Comparison of ENCODE assay signal across 3 cellular contexts in genomic region chr3:157147099-157147803, GRCh38.
TF ChIP-seq lines count a peak whose summit lies in the region.

No MANE protein-coding gene starts in this region.

TF ChIP-seq in A549, 52 proteins besides CTCF, POLR2A, EP300 and RAD21 (continues in another document):
- TF ChIP-seq REST (IDR thresholded peaks at IDR 0.05) (0 out of 2 replicates have a peak, but pooled peaks have one; percentile 30), TFCP2L1 (CRISPR knock-in tag; IDR thresholded peaks at IDR 0.05) (peak; percentile 97), HEYL (CRISPR knock-in tag; IDR thresholded peaks at IDR 0.05) (no peak), PBX3 (IDR thresholded peaks at IDR 0.05) (no peak), HOXA7 (CRISPR knock-in tag; IDR thresholded peaks at IDR 0.05) (peak; percentile 98), FOXS1 (CRISPR knock-in tag; IDR thresholded peaks at IDR 0.05) (no peak), HOXB5 (CRISPR knock-in tag; IDR thresholded peaks at IDR 0.05) (no peak), BHLHE40 (IDR thresholded peaks at IDR 0.05; ENCODE audit: low read depth, low read length) (no peak), ZC3H11A (IDR thresholded peaks at IDR 0.05) (no peak), ATOH8 (CRISPR knock-in tag; IDR thresholded peaks at IDR 0.05; ENCODE audit: low read depth) (peak; percentile 57; the same call in 1 of the 2 replicates), MAFK (IDR thresholded peaks at IDR 0.05; ENCODE audit: partially characterized antibody) (no peak), KDM1A (IDR thresholded peaks at IDR 0.05; ENCODE audit: low read depth) (no peak), RCOR1 (IDR thresholded peaks at IDR 0.05; ENCODE audit: low read depth, low read length) (no peak), HDAC2 (IDR thresholded peaks at IDR 0.05) (no peak), ESRRA (IDR thresholded peaks at IDR 0.05; ENCODE audit: borderline replicate concordance, low read length) (no peak), MAX (IDR thresholded peaks at IDR 0.05) (no peak), PHF8 (IDR thresholded peaks at IDR 0.05; ENCODE audit: borderline replicate concordance, low read depth) (no peak), ZSCAN20 (CRISPR knock-in tag; IDR thresholded peaks at IDR 0.05) (no peak), CHD2 (IDR thresholded peaks at IDR 0.05; ENCODE audit: low read length, partially characterized antibody) (no peak)

TF ChIP-seq in WTC11, 78 proteins besides CTCF, POLR2A, EP300 and RAD21 (continues in another document):
- TF ChIP-seq ZNF263 (CRISPR knock-in tag; IDR thresholded peaks at IDR 0.05; ENCODE audit: low read depth), result no peak
- TF ChIP-seq ZNF671 (CRISPR knock-in tag; IDR thresholded peaks at IDR 0.05), result peak; percentile 82
- TF ChIP-seq TEAD4 (CRISPR knock-in tag; IDR thresholded peaks at IDR 0.05), result no peak
- no peak for TF ChIP-seq ATF6 (CRISPR knock-in tag; IDR thresholded peaks at IDR 0.05)
- TF ChIP-seq ARID4B (CRISPR knock-in tag; IDR thresholded peaks at IDR 0.05; ENCODE audit: borderline replicate concordance), result no peak
- TF ChIP-seq PRRX2 (CRISPR knock-in tag; IDR thresholded peaks at IDR 0.05), result peak; percentile 75; the same call in 1 of the 2 replicates
- peak; percentile 65; the same call in 1 of the 2 replicates for TF ChIP-seq ZNF425 (CRISPR knock-in tag; conservative IDR thresholded peaks at IDR 0.05)
- TF ChIP-seq GRHL2 (CRISPR knock-in tag; IDR thresholded peaks at IDR 0.05; ENCODE audit: insufficient replicate concordance, severe bottlenecking), result no peak
- TF ChIP-seq MLX (CRISPR knock-in tag; IDR thresholded peaks at IDR 0.05), result no peak

TF ChIP-seq in HepG2, 621 proteins besides CTCF, POLR2A, EP300 and RAD21:
- TF ChIP-seq ZNF20 (CRISPR knock-in tag; IDR thresholded peaks at IDR 0.05), result no peak
- no peak for TF ChIP-seq ZNF446 (CRISPR knock-in tag; IDR thresholded peaks at IDR 0.05)
- no peak for TF ChIP-seq RCOR2 (CRISPR knock-in tag; IDR thresholded peaks at IDR 0.05)
- no peak for TF ChIP-seq ZNF180 (CRISPR knock-in tag; IDR thresholded peaks at IDR 0.05; ENCODE audit: borderline replicate concordance, low read depth)
- no peak for TF ChIP-seq ZFP36L2 (CRISPR knock-in tag; IDR thresholded peaks at IDR 0.05)
- no peak for TF ChIP-seq ZNF382 (CRISPR knock-in tag; IDR thresholded peaks at IDR 0.05; ENCODE audit: borderline replicate concordance)
- no peak for TF ChIP-seq FUBP1 (CRISPR knock-in tag; IDR thresholded peaks at IDR 0.05; ENCODE audit: borderline replicate concordance)
- no peak for TF ChIP-seq ZFP62 (CRISPR knock-in tag; IDR thresholded peaks at IDR 0.05)
- no peak for TF ChIP-seq SCMH1 (CRISPR knock-in tag; IDR thresholded peaks at IDR 0.05; ENCODE audit: borderline replicate concordance)
- no peak for TF ChIP-seq ZNF614 (CRISPR knock-in tag; IDR thresholded peaks at IDR 0.05; ENCODE audit: borderline replicate concordance)
- TF ChIP-seq RBFOX2 (IDR thresholded peaks at IDR 0.05; ENCODE audit: low read depth, low read length), result peak; percentile 13; the same call in 1 of the 2 replicates
- no peak for TF ChIP-seq THAP7 (CRISPR knock-in tag; IDR thresholded peaks at IDR 0.05)
- TF ChIP-seq POLR2AphosphoS2 (IDR thresholded peaks at IDR 0.05; ENCODE audit: low read depth, low read length), result peak; percentile 93
- no peak for TF ChIP-seq NCOA2 (CRISPR knock-in tag; IDR thresholded peaks at IDR 0.05)
- TF ChIP-seq CENPT (CRISPR knock-in tag; IDR thresholded peaks at IDR 0.05; ENCODE audit: low read depth), result no peak
